In genomic region chr5:126443374-126443851, GRCh38 we compare ENCODE assay signal across 9 cellular contexts. TPM values are rescaled to one million over a fixed set of nuclear protein-coding genes. Genes with fewer than 3 reads are reported as not detected.
A peak's percentile ranks its signal among the peaks of the same experiment; 100 is the strongest.
DNase-seq lines count a peak whose midpoint lies in the region; ATAC-seq and TF ChIP-seq lines count a peak whose summit lies in the region.
"Had no signal": no experiment of that assay in that cellular context is flagged by ENCODE, and none has a peak within 500 bp of the region (broad histone marks: within the 10 kb centered on the region; RNA-seq: fewer than 3 reads in every experiment).

No MANE protein-coding gene starts in this region.

- H3K4me1 ChIP-seq in gastroesophageal sphincter (peaks cover 0 to 35% (median 0%) of the 10 kb centered on the region in 3 donors), testis (peaks cover 6% of the 10 kb centered on the region)

- H3K36me3 ChIP-seq in gastroesophageal sphincter (peaks cover 0 to 33% of the 10 kb centered on the region in 2 donors), testis (ENCODE audit: low read depth, missing control alignments) (no peaks in the 10 kb centered on the region)

- H3K4me1 Mint-ChIP-seq in activated T-helper 1 cell treated with anti-CD3 and anti-CD28 coated beads, Interleukin-12 subunit alpha, Interleukin-12 subunit beta, Interleukin-2, Interleukin-4 antibody, amounts not matched to agents 30 ng/mL and 10 ng/mL and 1 ng/mL, durations not matched to agents 14 hours and 24 hours and 36 hours (ENCODE audit: low read depth): peaks cover 55% of the 10 kb centered on the region

- intact Hi-C loops in activated T-helper 1 cell treated with anti-CD3 and anti-CD28 coated beads, Interleukin-12 subunit alpha, Interleukin-12 subunit beta, Interleukin-2, Interleukin-4 antibody, amounts not matched to agents 30 ng/mL and 10 ng/mL and 1 ng/mL, durations not matched to agents 14 hours and 24 hours and 36 hours (cut with micrococcal nuclease): loop anchor here (10.0 kb wide), 1 partner anchor 1641 kb away; the partner anchor contains the start of gene SLC12A2
- intact Hi-C loops in testis (cut with DNase I; ENCODE audit: low total_unique reads): no loop called here

- H3K36me3 Mint-ChIP-seq in activated T-helper 1 cell treated with anti-CD3 and anti-CD28 coated beads, Interleukin-12 subunit alpha, Interleukin-12 subunit beta, Interleukin-2, Interleukin-4 antibody, amounts not matched to agents 30 ng/mL and 10 ng/mL and 1 ng/mL, durations not matched to agents 14 hours and 24 hours and 36 hours (ENCODE audit: low read depth): peaks cover 13% of the 10 kb centered on the region

- TF ChIP-seq CTCF in gastroesophageal sphincter (IDR thresholded peaks at IDR 0.05) (no peak), testis (IDR thresholded peaks at IDR 0.05) (no peak)

- H3K4me3 ChIP-seq in gastroesophageal sphincter (no peak overlapping the region), testis (no peak overlapping the region)

- DNase-seq in Ammon's horn (ENCODE audit: low spot score) (peak; percentile 70), DMS153 (lab: John Stamatoyannopoulos, UW) (no peak), kidney glomerular epithelial cell (lab: John Stamatoyannopoulos, UW) (no peak), testis (no peak)
- DNase-seq in activated T-helper 1 cell treated with anti-CD3 and anti-CD28 coated beads, Interleukin-12 subunit alpha, Interleukin-12 subunit beta, Interleukin-2, Interleukin-4 antibody, amounts not matched to agents 30 ng/mL and 10 ng/mL and 1 ng/mL, durations not matched to agents 14 hours and 24 hours and 36 hours (ENCODE audit: low spot score): no peak

- no peaks in the 10 kb centered on the region for H3K9me3 Mint-ChIP-seq in activated T-helper 1 cell treated with anti-CD3 and anti-CD28 coated beads, Interleukin-12 subunit alpha, Interleukin-12 subunit beta, Interleukin-2, Interleukin-4 antibody, amounts not matched to agents 30 ng/mL and 10 ng/mL and 1 ng/mL, durations not matched to agents 14 hours and 24 hours and 36 hours

- no peak for TF ChIP-seq EP300 in gastroesophageal sphincter (IDR thresholded peaks at IDR 0.05)

- H3K27me3 Mint-ChIP-seq in activated T-helper 1 cell treated with anti-CD3 and anti-CD28 coated beads, Interleukin-12 subunit alpha, Interleukin-12 subunit beta, Interleukin-2, Interleukin-4 antibody, amounts not matched to agents 30 ng/mL and 10 ng/mL and 1 ng/mL, durations not matched to agents 14 hours and 24 hours and 36 hours (ENCODE audit: insufficient read depth): no peaks in the 10 kb centered on the region

- H3K27ac ChIP-seq in gastroesophageal sphincter: no peak overlapping the region
- no peak overlapping the region for H3K27ac ChIP-seq in testis
- H3K27ac ChIP-seq: C4-2B had no signal

- WGBS in gastroesophageal sphincter (ENCODE audit: low coverage in 1 of 2), 2 donors: 20% methylated on average over 1 of the region's 2 CpGs; no CpG with 5 or more reads in 1 of the 2 donors
- WGBS in testis, 2 donors: 95% methylated on average over 2 of the region's 2 CpGs

- ATAC-seq in GM19043 (IDR thresholded peaks at IDR 0.05; ENCODE audit: low read depth, unreplicated experiment) (peak; percentile 88), HG02970 (IDR thresholded peaks at IDR 0.05; ENCODE audit: low FRiP score, unreplicated experiment) (peak; percentile 83), gastroesophageal sphincter (no peak)

- H3K27ac Mint-ChIP-seq in activated T-helper 1 cell treated with anti-CD3 and anti-CD28 coated beads, Interleukin-12 subunit alpha, Interleukin-12 subunit beta, Interleukin-2, Interleukin-4 antibody, amounts not matched to agents 30 ng/mL and 10 ng/mL and 1 ng/mL, durations not matched to agents 14 hours and 24 hours and 36 hours: peak overlapping the region; percentile 87

- no peak overlapping the region for H3K4me3 Mint-ChIP-seq in activated T-helper 1 cell treated with anti-CD3 and anti-CD28 coated beads, Interleukin-12 subunit alpha, Interleukin-12 subunit beta, Interleukin-2, Interleukin-4 antibody, amounts not matched to agents 30 ng/mL and 10 ng/mL and 1 ng/mL, durations not matched to agents 14 hours and 24 hours and 36 hours

- TF ChIP-seq POLR2A in gastroesophageal sphincter (IDR thresholded peaks at IDR 0.05): no peak
- TF ChIP-seq POLR2A in testis (IDR thresholded peaks at IDR 0.05): no peak

- no peaks in the 10 kb centered on the region for H3K9me3 ChIP-seq in gastroesophageal sphincter
- H3K9me3 ChIP-seq in testis: no peaks in the 10 kb centered on the region

- H3K27me3 ChIP-seq in gastroesophageal sphincter (no peaks in the 10 kb centered on the region), testis (no peaks in the 10 kb centered on the region)

RNA-seq across cellular contexts. Expression of gene GRAMD2B, which starts 20.2 kb away (rescaled TPM):
- 8.3 and 9.5 TPM in 2 replicates for total RNA-seq in activated T-helper 1 cell treated with anti-CD3 and anti-CD28 coated beads, Interleukin-12 subunit alpha, Interleukin-12 subunit beta, Interleukin-2, Interleukin-4 antibody, amounts not matched to agents 30 ng/mL and 10 ng/mL and 1 ng/mL, durations not matched to agents 14 hours and 24 hours and 36 hours
- total RNA-seq in gastroesophageal sphincter (10 to 100 TPM; 47.7 to 66.0 (median 53.2) TPM), testis (10 to 100 TPM; 23.5 to 35.0 TPM)
- 10.8 TPM for polyA plus RNA-seq in testis (ENCODE audit: insufficient read depth, low read depth, low replicate concordance)
